In the genomic region with DNA sequence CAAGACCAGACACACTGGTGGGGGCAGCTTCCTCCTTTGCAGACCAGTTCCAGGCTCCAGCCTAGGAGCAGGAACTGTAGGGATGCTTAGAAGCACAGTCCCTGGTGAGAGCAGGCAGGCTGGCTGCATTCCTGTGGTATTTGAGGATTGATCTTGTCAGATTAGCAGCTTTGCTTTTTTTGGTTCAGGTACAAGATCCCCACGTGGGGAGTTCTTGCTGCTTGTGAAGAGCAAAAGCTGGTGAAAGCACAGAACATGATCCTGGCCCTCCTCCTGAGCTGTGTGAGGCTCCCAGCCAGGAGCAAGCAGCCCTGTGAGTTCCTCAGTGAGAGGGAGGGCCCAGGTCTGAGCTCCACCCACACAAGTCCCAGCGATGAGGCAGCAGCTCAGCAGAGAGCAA, we compare ENCODE assay signal across 8 cellular contexts.
DNase-seq lines count a peak whose midpoint lies in the region; ATAC-seq and TF ChIP-seq lines count a peak whose summit lies in the region.

No MANE protein-coding gene starts in this region.

- DNase-seq in AG09319 (ENCODE audit: extremely low read depth, low read depth) (peak; percentile 90), LHCN-M2 (ENCODE audit: low read depth) (peak; percentile 90), breast epithelium (ENCODE audit: low spot score in 2 of 2) (peak; percentile 81 to 94), medulla oblongata (ENCODE audit: extremely low spot score) (peak; percentile 43), DMS153 treated with DMSO at 0.1 percent for 48 hours (lab: John Stamatoyannopoulos, UW; ENCODE audit: unreplicated experiment) (no peak)

- no peak overlapping the region for H3K4me3 ChIP-seq in breast epithelium

- ATAC-seq in HG02870 (IDR thresholded peaks at IDR 0.05; ENCODE audit: unreplicated experiment): no peak
- ATAC-seq in GM19395 (IDR thresholded peaks at IDR 0.05; ENCODE audit: unreplicated experiment): no peak
- ATAC-seq in HG02884 (IDR thresholded peaks at IDR 0.05; ENCODE audit: unreplicated experiment): no peak

- peak overlapping the region; percentile 68 for H3K27ac ChIP-seq in breast epithelium

- peaks cover 3 to 7% of the 10 kb centered on the region in 2 donors for H3K4me1 ChIP-seq in breast epithelium

- no peaks in the 10 kb centered on the region for H3K9me3 ChIP-seq in breast epithelium

- intact Hi-C loops in breast epithelium (cut with DNase I; ENCODE audit: low total_unique reads): loop anchor here (5.0 kb wide), 1 partner anchor 879 kb away; a partner anchor contains a TSS

- no peak for TF ChIP-seq CTCF in AG09319 (IDR thresholded peaks at IDR 0.05; ENCODE audit: low read depth, low read length)
- no peak for TF ChIP-seq CTCF in breast epithelium (IDR thresholded peaks at IDR 0.05)

- H3K36me3 ChIP-seq in breast epithelium: no peaks in the 10 kb centered on the region

- TF ChIP-seq POLR2A in breast epithelium (IDR thresholded peaks at IDR 0.05): no peak

- no peaks in the 10 kb centered on the region for H3K27me3 ChIP-seq in breast epithelium
